22 cellular contexts compared by ENCODE assay signal in genomic region chr20:61830241-61830930, GRCh38.
DNase-seq lines count a peak whose midpoint lies in the region; ATAC-seq, FAIRE-seq and TF ChIP-seq lines count a peak whose summit lies in the region.
"Had no signal": no experiment of that assay in that cellular context is flagged by ENCODE, and none has a peak within 500 bp of the region (broad histone marks: within the 10 kb centered on the region; RNA-seq: fewer than 3 reads in every experiment).

No MANE protein-coding gene starts in this region.

- no peaks in the 10 kb centered on the region for H3K4me1 Mint-ChIP-seq in glutamatergic neuron (ENCODE audit: low read depth, unreplicated experiment)
- H3K4me1 Mint-ChIP-seq: IgD-negative memory B cell had no signal

- no peak for ATAC-seq in Right ventricle myocardium superior (ENCODE audit: poor library complexity)
- ATAC-seq: GM23338, HCT116, HepG2 had no signal

- H3K4me1 ChIP-seq in right atrium auricular region (no peaks in the 10 kb centered on the region), H1 (replicated peaks in 1 of 4; ENCODE audit: control insufficient read depth in 3 of 4, insufficient read depth in 4 of 4, low read length in 3 of 4) (no peaks in the 10 kb centered on the region), spleen (no peaks in the 10 kb centered on the region)
- H3K4me1 ChIP-seq: Caco-2 had no signal

- POLR2A ChIA-PET in H1 (lab: Charles Lee; ENCODE audit: partially characterized antibody): no interaction called here

- no peak overlapping the region for H2BK20ac ChIP-seq in H1 (ENCODE audit: low read length)

- H2BK120ac ChIP-seq in H1 (replicated peaks; ENCODE audit: low read depth, low read length): no peak overlapping the region

- no peak overlapping the region for H4K91ac ChIP-seq in H1 (replicated peaks; ENCODE audit: insufficient read length, low read length)

- TF ChIP-seq POLR2A in NB4 (IDR thresholded peaks at IDR 0.05; ENCODE audit: extremely low read depth, insufficient read length) (no peak), H1 (IDR thresholded peaks at IDR 0.05; ENCODE audit: control extremely low read depth in 1 of 2, low read depth in 2 of 2, low read length in 2 of 2) (no peak), spleen (IDR thresholded peaks at IDR 0.05) (no peak)

- H3K4me2 ChIP-seq in H1 (ENCODE audit: insufficient read depth in 1 of 2, low read depth in 2 of 2, low read length in 2 of 2): no peak overlapping the region
- H3K4me2 ChIP-seq: GM23338 had no signal

- no peak for TF ChIP-seq EP300 in H1 (IDR thresholded peaks at IDR 0.05; ENCODE audit: borderline replicate concordance in 1 of 2, low read depth in 2 of 2, low read length in 2 of 2)

- TF ChIP-seq CTCF in right atrium auricular region (IDR thresholded peaks at IDR 0.05) (no peak), NB4 (IDR thresholded peaks at IDR 0.05; ENCODE audit: low read depth, low read length) (no peak), H1 (IDR thresholded peaks at IDR 0.05; ENCODE audit: control extremely low read depth in 1 of 3, insufficient read depth in 1 of 3, low read depth in 1 of 3, low read length in 3 of 3) (no peak), spleen (IDR thresholded peaks at IDR 0.05 in 8 of 11, conservative IDR thresholded peaks at IDR 0.05 in 3 of 11) (no peak), glutamatergic neuron (IDR thresholded peaks at IDR 0.05; ENCODE audit: partially characterized antibody, unreplicated experiment) (no peak)

- peaks cover 4% of the 10 kb centered on the region for H3K27me3 Mint-ChIP-seq in glutamatergic neuron (ENCODE audit: unreplicated experiment)
- H3K27me3 Mint-ChIP-seq: CD4-positive, alpha-beta T cell had no signal

- no peak for TF ChIP-seq RAD21 in H1 (IDR thresholded peaks at IDR 0.05 in 1 of 2, conservative IDR thresholded peaks at IDR 0.05 in 1 of 2; ENCODE audit: low read depth in 2 of 2, low read length in 2 of 2)

- H3K27me3 ChIP-seq in right atrium auricular region (no peaks in the 10 kb centered on the region), H1 (replicated peaks in 1 of 4; ENCODE audit: control insufficient read depth in 3 of 4, extremely low read depth in 1 of 4, insufficient read depth in 3 of 4, low read length in 3 of 4) (peaks cover 0 to 2% (median 0%) of the 10 kb centered on the region in 4 experiments; a peak in 3 of 7 replicates), spleen (replicated peaks in 1 of 7) (peaks cover 0 to 38% (median 0%) of the 10 kb centered on the region in 7 donors)

- H3K36me3 ChIP-seq in right atrium auricular region (no peaks in the 10 kb centered on the region), H1 (ENCODE audit: control insufficient read depth in 2 of 4, insufficient read depth in 4 of 4, low read length in 3 of 4) (no peaks in the 10 kb centered on the region), spleen (no peaks in the 10 kb centered on the region)

- H3K4me3 ChIP-seq in right atrium auricular region (no peak overlapping the region), NB4 (ENCODE audit: low read depth, low read length) (no peak overlapping the region), H1 (ENCODE audit: extremely low read depth in 1 of 4, insufficient read depth in 2 of 4, low read depth in 3 of 4, low read length in 4 of 4) (no peak overlapping the region), spleen (no peak overlapping the region)
- H3K4me3 ChIP-seq: GM23338 had no signal

- H3K9ac ChIP-seq in H1 (replicated peaks in 1 of 4; ENCODE audit: extremely low read depth in 1 of 4, low read depth in 3 of 4, low read length in 3 of 4): no peak overlapping the region

- no peak overlapping the region for H3K4me3 Mint-ChIP-seq in glutamatergic neuron (ENCODE audit: unreplicated experiment)
- H3K4me3 Mint-ChIP-seq: CD4-positive, alpha-beta T cell; GM23338; HFFc6; IgD-negative memory B cell had no signal

- DNase-seq in Right ventricle myocardium superior (peak; percentile 27), right atrium auricular region (ENCODE audit: low spot score) (no peak), NB4 (ENCODE audit: low read depth) (peak; percentile 46), H1 (ENCODE audit: low read depth in 1 of 2, low spot score in 2 of 2) (no peak), spleen (peak; percentile 54), HUDEP-2 (lab: John Stamatoyannopoulos, UW; ENCODE audit: unreplicated experiment in 76 of 76) (no peak), ureter (ENCODE audit: low spot score) (no peak), glutamatergic neuron (no peak)
- DNase-seq: 8988T; Caco-2; CD4-positive, alpha-beta T cell; H7; HFFc6 had no signal

- WGBS in H1 (ENCODE audit: extremely low coverage in 1 of 2, insufficient coverage in 1 of 2, insufficient read length in 1 of 2, insufficient replicate concordance in 2 of 2, low coverage in 1 of 2, low lambda C conversion rate in 2 of 2, missing lambda C conversion rate in 1 of 2), 2 experiments: 91% methylated on average over 26 of the region's 30 CpGs; no CpG with 5 or more reads in 1 of the 2 experiments
- WGBS in spleen, 5 donors: 67 to 88% (median 86%) methylated on average over 29 to 30 of the region's 30 CpGs

- no peak overlapping the region for H2BK5ac ChIP-seq in H1 (ENCODE audit: low read depth, low read length)

- CTCF ChIA-PET in H1 (lab: Charles Lee; ENCODE audit: partially characterized antibody): interaction anchor here (1.1 kb wide), 1 partner anchor 14 kb away, joined by 3 read pairs; no protein-coding TSS in a partner anchor

- no peak overlapping the region for H3K56ac ChIP-seq in H1 (replicated peaks; ENCODE audit: insufficient read length, low read depth, low read length)

- H3K79me1 ChIP-seq in H1 (ENCODE audit: low read depth, low read length): no peaks in the 10 kb centered on the region

- no peaks in the 10 kb centered on the region for H3K9me3 ChIP-seq in right atrium auricular region
- H3K9me3 ChIP-seq in H1 (ENCODE audit: insufficient read depth in 2 of 2, low read depth in 1 of 2, low read length in 1 of 2): peaks cover 11 to 12% of the 10 kb centered on the region in 2 experiments; a peak in 3 of 4 replicates
- peaks cover 0 to 36% (median 5%) of the 10 kb centered on the region in 8 donors for H3K9me3 ChIP-seq in spleen

- H3K79me2 ChIP-seq in H1 (ENCODE audit: control insufficient read depth in 1 of 2, insufficient read depth in 2 of 2, low read length in 2 of 2): no peaks in the 10 kb centered on the region

- no peak overlapping the region for H3K4ac ChIP-seq in H1 (replicated peaks; ENCODE audit: insufficient read length, low read depth, low read length)

- no peak overlapping the region for H2BK12ac ChIP-seq in H1 (ENCODE audit: low read depth, low read length)

- no peak overlapping the region for H3K18ac ChIP-seq in H1 (ENCODE audit: extremely low read depth, low read length)

- peaks cover 7% of the 10 kb centered on the region for H3K9me3 Mint-ChIP-seq in glutamatergic neuron (ENCODE audit: unreplicated experiment)
- H3K9me3 Mint-ChIP-seq: CD4-positive, alpha-beta T cell had no signal

- H3K23ac ChIP-seq in H1 (ENCODE audit: insufficient read length): no peak overlapping the region

- H2AFZ ChIP-seq in H1 (ENCODE audit: low read length): no peak overlapping the region
- H2AFZ ChIP-seq: GM23338 had no signal

- H4K20me1 ChIP-seq in H1 (replicated peaks in 1 of 2; ENCODE audit: control insufficient read depth in 1 of 2, insufficient read depth in 2 of 2, low read length in 2 of 2): no peaks in the 10 kb centered on the region

- no peak overlapping the region for H4K5ac ChIP-seq in H1 (ENCODE audit: insufficient read length, low read depth, low read length)

- no peak overlapping the region for H3K27ac Mint-ChIP-seq in glutamatergic neuron (ENCODE audit: unreplicated experiment)
- H3K27ac Mint-ChIP-seq: CD4-positive, alpha-beta T cell; GM23338; HFFc6; IgD-negative memory B cell had no signal

- no peaks in the 10 kb centered on the region for H3K23me2 ChIP-seq in H1 (ENCODE audit: low read depth, low read length)

- no peak overlapping the region for H2AK5ac ChIP-seq in H1 (ENCODE audit: low read depth, low read length)

- no peak overlapping the region for H3K27ac ChIP-seq in right atrium auricular region
- no peak overlapping the region for H3K27ac ChIP-seq in H1 (ENCODE audit: low read depth, low read length)
- H3K27ac ChIP-seq in spleen: no peak overlapping the region
- H3K27ac ChIP-seq: C4-2B had no signal

- H3K14ac ChIP-seq in H1 (ENCODE audit: insufficient read length): no peak overlapping the region

- no peak overlapping the region for H4K8ac ChIP-seq in H1 (ENCODE audit: extremely low read depth, insufficient read depth, low read length)

- 0 out of 2 replicates have a peak overlapping the region, but pooled peaks have one; percentile 8 for H2BK15ac ChIP-seq in H1 (ENCODE audit: low read length)

- intact Hi-C loops in Right ventricle myocardium superior (cut with DNase I) (no loop called here), spleen (cut with DNase I; ENCODE audit: low total_unique reads) (no loop called here)

- FAIRE-seq in H1 (lab: Jason Lieb, UNC): no peak
- FAIRE-seq: D721Med, G401.6, GM12891, HepG2, HTR-8/SVneo had no signal

- peaks cover 14% of the 10 kb centered on the region for H3K36me3 Mint-ChIP-seq in glutamatergic neuron (ENCODE audit: unreplicated experiment)
- H3K36me3 Mint-ChIP-seq: IgD-negative memory B cell had no signal

TF ChIP-seq in H1, 55 proteins besides CTCF, POLR2A, EP300 and RAD21 (continues in another document):
- TF ChIP-seq RBBP5 (IDR thresholded peaks at IDR 0.05; ENCODE audit: borderline replicate concordance, low read depth, low read length) (no peak), SIX5 (IDR thresholded peaks at IDR 0.05; ENCODE audit: low read depth, low read length) (no peak), JUN (IDR thresholded peaks at IDR 0.05; ENCODE audit: low read depth, low read length) (no peak), SUZ12 (IDR thresholded peaks at IDR 0.05; ENCODE audit: low read length) (no peak), TAF1 (IDR thresholded peaks at IDR 0.05; ENCODE audit: low read depth, low read length) (no peak), PHF8 (conservative IDR thresholded peaks at IDR 0.05; ENCODE audit: low read depth, low read length) (no peak), JUND (IDR thresholded peaks at IDR 0.05; ENCODE audit: low read length) (no peak), TBP (IDR thresholded peaks at IDR 0.05; ENCODE audit: low read depth, low read length) (no peak), RFX5 (IDR thresholded peaks at IDR 0.05; ENCODE audit: borderline replicate concordance, low read depth, low read length) (no peak), GABPA (IDR thresholded peaks at IDR 0.05; ENCODE audit: borderline replicate concordance, insufficient read depth, low read length) (no peak), TCF12 (IDR thresholded peaks at IDR 0.05; ENCODE audit: low read depth, low read length) (no peak), CTBP2 (IDR thresholded peaks at IDR 0.05; ENCODE audit: borderline replicate concordance, insufficient read depth, insufficient read length, low read length) (no peak), CHD1 (IDR thresholded peaks at IDR 0.05; ENCODE audit: low read depth, low read length) (no peak), KDM4A (IDR thresholded peaks at IDR 0.05; ENCODE audit: low read depth, low read length, severe bottlenecking) (no peak), BCL11A (IDR thresholded peaks at IDR 0.05; ENCODE audit: low read depth in 2 of 2, low read length in 2 of 2) (no peak)

Comparison
In these comparisons a context has a peak if more than half of its experiments do, and no peak if none do; other contexts are left out.
1. DNase-seq: peak in Right ventricle myocardium superior (single experiment), NB4 (single experiment) and spleen (single experiment); none in right atrium auricular region (single experiment), H1 (0 of 2), HUDEP-2 (0 of 76), ureter (single experiment) and glutamatergic neuron (single experiment).